In genomic region chr21:32393677-32394001, GRCh38 we compare ENCODE assay signal across 8 cellular contexts. TPM values are rescaled to one million over a fixed set of nuclear protein-coding genes. Genes with fewer than 3 reads are reported as not detected.
DNase-seq lines count a peak whose midpoint lies in the region; TF ChIP-seq lines count a peak whose summit lies in the region.

No MANE protein-coding gene starts in this region.

- peaks cover 3% of the 10 kb centered on the region for H3K9me3 ChIP-seq in ectodermal cell (ENCODE audit: control insufficient read depth, low read length)
- H3K9me3 ChIP-seq in ovary: no peaks in the 10 kb centered on the region

- H3K27ac ChIP-seq in ectodermal cell (ENCODE audit: insufficient read depth, low read depth, low read length, poor library complexity, severe bottlenecking) (no peak overlapping the region), ovary (no peak overlapping the region)

- 86% methylated on average over 9 of the region's 9 CpGs for WGBS in ectodermal cell, 2 experiments
- 55 to 57% (median 56%) methylated on average over 9 of the region's 9 CpGs for WGBS in ovary, 3 donors

- no peaks in the 10 kb centered on the region for H3K27me3 ChIP-seq in ectodermal cell (ENCODE audit: control insufficient read depth, insufficient read depth, low read length, poor library complexity, severe bottlenecking)
- no peaks in the 10 kb centered on the region for H3K27me3 ChIP-seq in ovary

- no peak for TF ChIP-seq POLR2A in ovary (IDR thresholded peaks at IDR 0.05)

- intact Hi-C loops in ovary (cut with DNase I): no loop called here

- DNase-seq in GF-D8 (lab: John Stamatoyannopoulos, UW) (peak; percentile 86), NOMO-1 treated with dmso at 0.1 percent for 144 hours (lab: John Stamatoyannopoulos, UW; ENCODE audit: unreplicated experiment) (peak; percentile 85), ovary (no peak), hepatic stellate cell (ENCODE audit: low spot score) (no peak), CD1c-positive myeloid dendritic cell (ENCODE audit: extremely low spot score) (no peak), SHP77 (lab: John Stamatoyannopoulos, UW) (no peak)
- DNase-seq in activated effector memory CD4-positive, alpha-beta T cell treated with anti-CD3 and anti-CD28 coated beads, Interleukin-2, amount 50 U/mL, for 16 hours: no peak

- H3K4me1 ChIP-seq in ectodermal cell (ENCODE audit: control insufficient read depth, insufficient read depth, low read length) (peaks cover 4% of the 10 kb centered on the region), ovary (ENCODE audit: insufficient read depth) (peaks cover 5% of the 10 kb centered on the region)

- TF ChIP-seq CTCF in ovary (IDR thresholded peaks at IDR 0.05): no peak

- TF ChIP-seq EP300 in ovary (IDR thresholded peaks at IDR 0.05): no peak

- peak overlapping the region; percentile 93 for H3K4me3 ChIP-seq in ectodermal cell (ENCODE audit: insufficient read depth, low read depth, low read length)
- peak overlapping the region; percentile 98 for H3K4me3 ChIP-seq in ovary

- H3K36me3 ChIP-seq in ectodermal cell (ENCODE audit: control insufficient read depth, insufficient read depth, low read length) (no peaks in the 10 kb centered on the region), ovary (no peaks in the 10 kb centered on the region)

RNA-seq across cellular contexts. Expression of gene URB1, which starts 0.8 kb away (rescaled TPM):
- 12.0 TPM for polyA plus RNA-seq in ectodermal cell (2013, experiment 1 of 4)
- polyA plus RNA-seq in ectodermal cell (2013, experiment 2 of 4): 14.6 TPM
- 9.4 TPM for polyA plus RNA-seq in ectodermal cell (2013, experiment 3 of 4)
- 10.0 TPM for polyA plus RNA-seq in ectodermal cell (2013, experiment 4 of 4)
- total RNA-seq in ovary: 10 to 100 TPM; 14.4 to 29.6 (median 19.6) TPM
- polyA plus RNA-seq in ovary: 1 to 10 TPM; 7.6 to 9.1 TPM

RNA-seq across cellular contexts. Expression of gene EVA1C, which starts 18.9 kb away (rescaled TPM):
- 2.8 TPM for polyA plus RNA-seq in ectodermal cell (2013, experiment 1 of 4)
- polyA plus RNA-seq in ectodermal cell (2013, experiment 2 of 4): 0.59 TPM
- polyA plus RNA-seq in ectodermal cell (2013, experiment 3 of 4): not detected
- 0.85 TPM for polyA plus RNA-seq in ectodermal cell (2013, experiment 4 of 4)
- total RNA-seq in ovary: 100 to 1,000 TPM in 1 of 7 donors, 10 to 100 TPM in 6; 27.1 to 156 (median 49.6) TPM
- polyA plus RNA-seq in ovary: 10 to 100 TPM; 29.9 to 46.6 TPM

Comparison
In these comparisons a context has a peak if more than half of its experiments do, and no peak if none do; other contexts are left out.
1. DNase-seq: peak in GF-D8 (single experiment) and NOMO-1 treated with dmso at 0.1 percent for 144 hours (single experiment); none in ovary (0 of 5), hepatic stellate cell (single experiment), activated effector memory CD4-positive, alpha-beta T cell treated with anti-CD3 and anti-CD28 coated beads, Interleukin-2, amount 50 U/mL, for 16 hours (single experiment), CD1c-positive myeloid dendritic cell (single experiment) and SHP77 (0 of 2).